In genomic region chr6:156988276-156989158, GRCh38 we compare ENCODE assay signal across 8 cellular contexts.
DNase-seq lines count a peak whose midpoint lies in the region; ATAC-seq and TF ChIP-seq lines count a peak whose summit lies in the region.

No MANE protein-coding gene starts in this region.

- H3K27ac ChIP-seq in suprapubic skin, result no peak overlapping the region

- no peaks in the 10 kb centered on the region for H3K36me3 ChIP-seq in suprapubic skin

- ATAC-seq in HG02852 (IDR thresholded peaks at IDR 0.05; ENCODE audit: unreplicated experiment), result peak; percentile 75
- no peak for ATAC-seq in activated CD8-positive, alpha-beta memory T cell treated with anti-CD3 and anti-CD28 coated beads, Interleukin-2, amount 10 ng/mL, durations not matched to agents 7 days and 5 days

- TF ChIP-seq CTCF in suprapubic skin (IDR thresholded peaks at IDR 0.05), result no peak

- TF ChIP-seq EP300 in suprapubic skin (IDR thresholded peaks at IDR 0.05), result no peak

- DNase-seq in activated CD4-positive, alpha-beta T cell treated with anti-CD3 and anti-CD28 coated beads, Interleukin-2, amount 10 ng/mL, durations not matched to agents 7 days and 5 days, result no peak
- DNase-seq in activated CD4-positive, alpha-beta T cell treated with anti-CD3 and anti-CD28 coated beads for 4 hours, result no peak
- DNase-seq in NCI-H526 (lab: John Stamatoyannopoulos, UW) (peak; percentile 9 to 56), iPS-NIHi11 (ENCODE audit: low spot score) (peak; percentile 38), midbrain (lab: John Stamatoyannopoulos, UW) (no peak), suprapubic skin (ENCODE audit: low spot score in 2 of 2) (no peak)
- DNase-seq in activated CD8-positive, alpha-beta memory T cell treated with anti-CD3 and anti-CD28 coated beads, Interleukin-2, amount 10 ng/mL, durations not matched to agents 7 days and 5 days, result no peak

- H3K27me3 Mint-ChIP-seq in activated CD4-positive, alpha-beta T cell treated with anti-CD3 and anti-CD28 coated beads, Interleukin-2, amount 10 ng/mL, durations not matched to agents 7 days and 5 days, result no peaks in the 10 kb centered on the region
- no peaks in the 10 kb centered on the region for H3K27me3 Mint-ChIP-seq in activated CD8-positive, alpha-beta memory T cell treated with anti-CD3 and anti-CD28 coated beads, Interleukin-2, amount 10 ng/mL, durations not matched to agents 7 days and 5 days

- H3K36me3 Mint-ChIP-seq in activated CD4-positive, alpha-beta T cell treated with anti-CD3 and anti-CD28 coated beads, Interleukin-2, amount 10 ng/mL, durations not matched to agents 7 days and 5 days (ENCODE audit: low read depth), result no peaks in the 10 kb centered on the region
- no peaks in the 10 kb centered on the region for H3K36me3 Mint-ChIP-seq in activated CD8-positive, alpha-beta memory T cell treated with anti-CD3 and anti-CD28 coated beads, Interleukin-2, amount 10 ng/mL, durations not matched to agents 7 days and 5 days

- CTCF ChIA-PET in activated CD4-positive, alpha-beta T cell treated with anti-CD3 and anti-CD28 coated beads, Interleukin-2, amount 10 ng/mL, durations not matched to agents 7 days and 5 days (lab: Charles Lee), result interaction anchor here (0.6 kb wide), 1 partner anchor 1815 kb away, joined by 4 read pairs; no protein-coding TSS in a partner anchor
- CTCF ChIA-PET in activated CD8-positive, alpha-beta memory T cell treated with anti-CD3 and anti-CD28 coated beads, Interleukin-2, amount 10 ng/mL, durations not matched to agents 7 days and 5 days (lab: Charles Lee), result no interaction called here

- H3K27me3 ChIP-seq in suprapubic skin, result no peaks in the 10 kb centered on the region

- H3K4me3 ChIP-seq in suprapubic skin, result no peak overlapping the region

- H3K4me1 ChIP-seq in suprapubic skin, result peaks cover 32% of the 10 kb centered on the region

- H3K4me3 Mint-ChIP-seq in activated CD4-positive, alpha-beta T cell treated with anti-CD3 and anti-CD28 coated beads, Interleukin-2, amount 10 ng/mL, durations not matched to agents 7 days and 5 days, result no peak overlapping the region
- no peak overlapping the region for H3K4me3 Mint-ChIP-seq in activated CD8-positive, alpha-beta memory T cell treated with anti-CD3 and anti-CD28 coated beads, Interleukin-2, amount 10 ng/mL, durations not matched to agents 7 days and 5 days

- H3K9me3 ChIP-seq in suprapubic skin, result no peaks in the 10 kb centered on the region

- TF ChIP-seq POLR2A in suprapubic skin (IDR thresholded peaks at IDR 0.05), result no peak

- 84% methylated on average over 6 of the region's 6 CpGs for WGBS in suprapubic skin

- H3K9me3 Mint-ChIP-seq in activated CD4-positive, alpha-beta T cell treated with anti-CD3 and anti-CD28 coated beads, Interleukin-2, amount 10 ng/mL, durations not matched to agents 7 days and 5 days, result no peaks in the 10 kb centered on the region
- no peaks in the 10 kb centered on the region for H3K9me3 Mint-ChIP-seq in activated CD8-positive, alpha-beta memory T cell treated with anti-CD3 and anti-CD28 coated beads, Interleukin-2, amount 10 ng/mL, durations not matched to agents 7 days and 5 days (ENCODE audit: low read depth)

- H3K4me1 Mint-ChIP-seq in activated CD4-positive, alpha-beta T cell treated with anti-CD3 and anti-CD28 coated beads, Interleukin-2, amount 10 ng/mL, durations not matched to agents 7 days and 5 days, result peaks cover 38% of the 10 kb centered on the region
- H3K4me1 Mint-ChIP-seq in activated CD8-positive, alpha-beta memory T cell treated with anti-CD3 and anti-CD28 coated beads, Interleukin-2, amount 10 ng/mL, durations not matched to agents 7 days and 5 days, result peaks cover 26% of the 10 kb centered on the region

- POLR2A ChIA-PET in activated CD4-positive, alpha-beta T cell treated with anti-CD3 and anti-CD28 coated beads, Interleukin-2, amount 10 ng/mL, durations not matched to agents 7 days and 5 days (lab: Charles Lee), result interaction anchor here (0.5 kb wide), 1 partner anchor 792 kb away, joined by 3 read pairs; no protein-coding TSS in a partner anchor

- H3K27ac Mint-ChIP-seq in activated CD4-positive, alpha-beta T cell treated with anti-CD3 and anti-CD28 coated beads, Interleukin-2, amount 10 ng/mL, durations not matched to agents 7 days and 5 days, result peak overlapping the region; percentile 15
- no peak overlapping the region for H3K27ac Mint-ChIP-seq in activated CD8-positive, alpha-beta memory T cell treated with anti-CD3 and anti-CD28 coated beads, Interleukin-2, amount 10 ng/mL, durations not matched to agents 7 days and 5 days

Comparison
In these comparisons a context has a peak if more than half of its experiments do, and no peak if none do; other contexts are left out.
1. DNase-seq: peak in NCI-H526 (2 of 2) and iPS-NIHi11 (single experiment); none in activated CD4-positive, alpha-beta T cell treated with anti-CD3 and anti-CD28 coated beads, Interleukin-2, amount 10 ng/mL, durations not matched to agents 7 days and 5 days (single experiment), activated CD4-positive, alpha-beta T cell treated with anti-CD3 and anti-CD28 coated beads for 4 hours (0 of 2), midbrain (single experiment), activated CD8-positive, alpha-beta memory T cell treated with anti-CD3 and anti-CD28 coated beads, Interleukin-2, amount 10 ng/mL, durations not matched to agents 7 days and 5 days (single experiment) and suprapubic skin (0 of 2).